Comparison of ENCODE assay signal across 22 cellular contexts in the genomic region with DNA sequence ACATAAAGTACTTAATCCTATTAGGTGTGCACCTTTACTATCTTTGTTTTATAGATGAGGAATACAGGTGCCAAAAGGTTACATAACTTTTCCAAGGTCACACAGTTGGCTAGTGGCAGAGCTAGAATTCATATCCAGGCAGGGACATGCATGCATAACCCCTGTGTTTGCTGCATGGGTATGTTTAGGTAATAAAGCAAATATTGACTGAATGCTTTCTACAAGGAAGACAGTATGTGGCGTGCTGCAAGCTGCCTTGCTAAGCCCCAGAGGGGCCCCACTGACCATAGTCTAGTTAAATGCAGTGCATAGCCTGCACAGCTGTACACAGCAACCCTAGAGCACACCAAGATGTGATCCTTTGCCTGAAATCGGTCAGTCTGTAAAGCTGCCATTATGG.
DNase-seq lines count a peak whose midpoint lies in the region; ATAC-seq and TF ChIP-seq lines count a peak whose summit lies in the region.
"Had no signal": no experiment of that assay in that cellular context is flagged by ENCODE, and none has a peak within 500 bp of the region (broad histone marks: within the 10 kb centered on the region; RNA-seq: fewer than 3 reads in every experiment).

No MANE protein-coding gene starts in this region.

- TF ChIP-seq CTCF in right atrium auricular region (IDR thresholded peaks at IDR 0.05), result no peak

- ATAC-seq in Right ventricle myocardium superior (ENCODE audit: poor library complexity) (peak; percentile 36), left colon (peak; percentile 23)

- H3K4me3 ChIP-seq in right atrium auricular region, result no peak overlapping the region
- H3K4me3 ChIP-seq: HAP-1 had no signal

- no peaks in the 10 kb centered on the region for H3K36me3 ChIP-seq in right atrium auricular region
- H3K36me3 ChIP-seq: HAP-1 had no signal

- no peaks in the 10 kb centered on the region for H3K27me3 ChIP-seq in right atrium auricular region

- DNase-seq in Right ventricle myocardium superior (no peak), right atrium auricular region (ENCODE audit: low spot score) (no peak), SHP77 (lab: John Stamatoyannopoulos, UW) (peak; percentile 69 to 70), left colon (no peak), CD1c-positive myeloid dendritic cell (ENCODE audit: extremely low spot score) (no peak), dermis blood vessel endothelial cell (no peak)
- DNase-seq in stimulated activated CD4-positive, alpha-beta T cell treated with anti-CD3 and anti-CD28 coated beads, Interleukin-1b, Interleukin-23, amount 100 ng/mL, for 48 hours, result no peak
- DNase-seq: CD4-positive, alpha-beta T cell; COR-L47; DMS79 treated with DMSO at 0.1 percent for 48 hours; GF-D8; GOT3; HFFc6; NCI-H1092; NCI-H1417 treated with DMSO at 0.1 percent for 48 hours; NCI-H1694 treated with DMSO at 0.1 percent for 48 hours; NCI-H2081; NCI-H2171; NCI-H226; NCI-H510A had no signal

- no peaks in the 10 kb centered on the region for H3K4me1 ChIP-seq in right atrium auricular region
- H3K4me1 ChIP-seq: HAP-1 had no signal

- intact Hi-C loops in Right ventricle myocardium superior (cut with DNase I), result no loop called here
- intact Hi-C loops in left colon (cut with DNase I, micrococcal nuclease), result no loop called here

- no peak overlapping the region for H3K27ac ChIP-seq in right atrium auricular region
- H3K27ac ChIP-seq: KMS-11 had no signal

- no peaks in the 10 kb centered on the region for H3K9me3 ChIP-seq in right atrium auricular region
- H3K9me3 ChIP-seq: HAP-1 had no signal

Comparison
In these comparisons a context has a peak if more than half of its experiments do, and no peak if none do; other contexts are left out.
1. DNase-seq: peak in SHP77 (2 of 2); none in Right ventricle myocardium superior (single experiment), right atrium auricular region (single experiment), left colon (0 of 2), stimulated activated CD4-positive, alpha-beta T cell treated with anti-CD3 and anti-CD28 coated beads, Interleukin-1b, Interleukin-23, amount 100 ng/mL, for 48 hours (single experiment), CD1c-positive myeloid dendritic cell (single experiment) and dermis blood vessel endothelial cell (single experiment).